10 cellular contexts compared by ENCODE assay signal in genomic region chr11:35066783-35067476, GRCh38.
DNase-seq lines count a peak whose midpoint lies in the region; ATAC-seq, FAIRE-seq and TF ChIP-seq lines count a peak whose summit lies in the region.
"Had no signal": no experiment of that assay in that cellular context is flagged by ENCODE, and none has a peak within 500 bp of the region (broad histone marks: within the 10 kb centered on the region; RNA-seq: fewer than 3 reads in every experiment).

No MANE protein-coding gene starts in this region.

- no peaks in the 10 kb centered on the region for H4K20me1 ChIP-seq in GM12878 (ENCODE audit: control insufficient read depth, insufficient read depth)

- intact Hi-C loops in GM12878 (cut with micrococcal nuclease; ENCODE audit: unreplicated experiment): no loop called here

- RAD21 ChIA-PET in GM12878 (lab: Charles Lee; ENCODE audit: unreplicated experiment): interaction anchor here (0.6 to 2.0 kb wide), 13 partner anchors 8 to 239 kb away, joined by 3 to 6 read pairs (median 4); no protein-coding TSS in a partner anchor

- no peak for TF ChIP-seq POLR2A in GM12878 (IDR thresholded peaks at IDR 0.05; ENCODE audit: low read depth, low read length)
- no peak for TF ChIP-seq POLR2A in tibial nerve (IDR thresholded peaks at IDR 0.05)

- H3K4me1 Mint-ChIP-seq in endothelial cell (ENCODE audit: unreplicated experiment): no peaks in the 10 kb centered on the region

- H3K27ac ChIP-seq in HL-60 (replicated peaks): 0 out of 2 replicates have a peak overlapping the region, but pooled peaks have one; percentile 16
- H3K27ac ChIP-seq in GM12878 (ENCODE audit: control insufficient read depth, insufficient read depth): no peak overlapping the region
- H3K27ac ChIP-seq in tibial nerve: no peak overlapping the region

- no peak overlapping the region for H3K4me3 ChIP-seq in HL-60 (replicated peaks; ENCODE audit: insufficient read depth, low read length)
- no peak overlapping the region for H3K4me3 ChIP-seq in GM12878
- no peak overlapping the region for H3K4me3 ChIP-seq in tibial nerve

- no peaks in the 10 kb centered on the region for H3K9me3 Mint-ChIP-seq in endothelial cell (ENCODE audit: unreplicated experiment)

- SMC1A ChIA-PET in GM12878 (lab: Charles Lee; ENCODE audit: uncharacterized antibody, unreplicated experiment): interaction anchor here (0.9 to 6.7 kb wide), 10 partner anchors 8 to 171 kb away, joined by 3 to 38 read pairs (median 5); no protein-coding TSS in a partner anchor

- H2AFZ ChIP-seq in GM12878 (ENCODE audit: control insufficient read depth, low read depth, low read length): no peak overlapping the region

- no peaks in the 10 kb centered on the region for H3K79me2 ChIP-seq in GM12878 (ENCODE audit: control insufficient read depth, insufficient read depth, low read length)

- H3K36me3 ChIP-seq in GM12878 (ENCODE audit: control insufficient read depth in 2 of 2, insufficient read depth in 2 of 2, low read length in 1 of 2) (no peaks in the 10 kb centered on the region), tibial nerve (no peaks in the 10 kb centered on the region)

- in situ Hi-C loops in GM12878 (cut with MboI): no loop called here

- H3K4me3 Mint-ChIP-seq in endothelial cell (ENCODE audit: unreplicated experiment): no peak overlapping the region

- H3K9ac ChIP-seq in GM12878 (ENCODE audit: control insufficient read depth, insufficient read depth, low read length): no peak overlapping the region

- ATAC-seq in GM21528 (IDR thresholded peaks at IDR 0.05; ENCODE audit: low FRiP score, unreplicated experiment) (peak; percentile 63), GM12878 (peak; percentile 92)

- H3K27ac Mint-ChIP-seq in endothelial cell (ENCODE audit: unreplicated experiment): no peak overlapping the region

- H3K4me1 ChIP-seq in GM12878 (ENCODE audit: control insufficient read depth, insufficient read depth, low read length): peaks cover 14% of the 10 kb centered on the region
- H3K4me1 ChIP-seq in tibial nerve: peaks cover 0 to 17% (median 0%) of the 10 kb centered on the region in 4 donors

- no TSS peak for BruUV-seq in GM12878 (replicated peaks; lab: Mats Ljungman, UMichigan)

- TF ChIP-seq CTCF in HL-60 (IDR thresholded peaks at IDR 0.05; ENCODE audit: insufficient read depth, low read length) (no peak), GM12878 (IDR thresholded peaks at IDR 0.05 in 2 of 3, conservative IDR thresholded peaks at IDR 0.05 in 1 of 3; ENCODE audit: control insufficient read depth in 2 of 3, extremely low read depth in 1 of 3, insufficient read depth in 1 of 3, low read depth in 3 of 3, low read length in 3 of 3) (no peak), tibial nerve (IDR thresholded peaks at IDR 0.05) (no peak), endothelial cell (IDR thresholded peaks at IDR 0.05; ENCODE audit: unreplicated experiment) (no peak)

- peak; percentile 80 for FAIRE-seq in GM18507 (lab: Jason Lieb, UNC)
- FAIRE-seq in GM12878 (lab: Jason Lieb, UNC): no peak
- FAIRE-seq: astrocyte had no signal

- TF ChIP-seq EP300 in GM12878 (IDR thresholded peaks at IDR 0.05; ENCODE audit: borderline replicate concordance in 1 of 2, control insufficient read depth in 1 of 2, low read depth in 2 of 2, low read length in 2 of 2) (peak; percentile 74 to 76), tibial nerve (IDR thresholded peaks at IDR 0.05) (no peak)

- H3K36me3 Mint-ChIP-seq in endothelial cell (ENCODE audit: low read depth, unreplicated experiment): peaks cover 3% of the 10 kb centered on the region

- DNase-seq in GM18507 (ENCODE audit: extremely low spot score, insufficient read length, low read depth) (no peak), HL-60 (ENCODE audit: low read depth in 1 of 2, low spot score in 1 of 2) (peak in 1 of 2 experiments; percentile 42), GM12878 (ENCODE audit: low read depth, low spot score) (no peak), SKM-1 (lab: John Stamatoyannopoulos, UW; ENCODE audit: unreplicated experiment) (no peak), SHP77 (lab: John Stamatoyannopoulos, UW) (no peak), tibial nerve (ENCODE audit: low spot score in 2 of 2) (no peak), endothelial cell (ENCODE audit: low spot score) (no peak)
- DNase-seq: stimulated activated CD4-positive, alpha-beta T cell treated with anti-CD3 and anti-CD28 coated beads, Interleukin-2, amount 100 ng/mL, for 48 hours had no signal

- H3K27me3 Mint-ChIP-seq in endothelial cell (ENCODE audit: unreplicated experiment): peaks cover 1% of the 10 kb centered on the region

- CTCF ChIA-PET in GM12878 (lab: Yijun Ruan, JAX): interaction anchor here (0.5 to 1.2 kb wide), 3 partner anchors 18 to 1154 kb away, joined by 3 to 5 read pairs (median 3); no protein-coding TSS in a partner anchor

- peak overlapping the region; percentile 60 for H3K4me2 ChIP-seq in GM12878 (ENCODE audit: control insufficient read depth, insufficient read depth)

- POLR2A ChIA-PET in GM12878 (lab: Charles Lee): interaction anchor here (1.0 to 1.3 kb wide), 2 partner anchors 15 to 26 kb away, joined by 3 to 4 read pairs; no protein-coding TSS in a partner anchor

- no peak for TF ChIP-seq RAD21 in GM12878 (IDR thresholded peaks at IDR 0.05; ENCODE audit: insufficient read depth, low read depth, low read length)

- H3K9me3 ChIP-seq in GM12878 (replicated peaks; ENCODE audit: control insufficient read depth, insufficient read depth, low read length) (peaks cover 15% of the 10 kb centered on the region; the same call in 2 of the 3 replicates), tibial nerve (peaks cover 0 to 13% (median 0%) of the 10 kb centered on the region in 4 donors)

- no peaks in the 10 kb centered on the region for H3K27me3 ChIP-seq in HL-60 (ENCODE audit: insufficient read depth, poor library complexity, severe bottlenecking)
- no peaks in the 10 kb centered on the region for H3K27me3 ChIP-seq in GM12878 (replicated peaks in 1 of 2; ENCODE audit: control insufficient read depth in 2 of 2, insufficient read depth in 2 of 2, low read length in 1 of 2)
- H3K27me3 ChIP-seq in tibial nerve: no peaks in the 10 kb centered on the region

- 43% methylated on average over 4 of the region's 4 CpGs for WGBS in GM12878 (ENCODE audit: insufficient coverage, insufficient replicate concordance, low lambda C conversion rate, missing lambda C conversion rate)
- 88 to 91% methylated on average over 4 of the region's 4 CpGs for WGBS in tibial nerve, 2 donors

TF ChIP-seq in GM12878, 131 proteins besides CTCF, POLR2A, EP300 and RAD21 (continues in another document):
- TF ChIP-seq BMI1 (IDR thresholded peaks at IDR 0.05; ENCODE audit: borderline replicate concordance): peak; percentile 73; the same call in 1 of the 2 replicates
- no peak for TF ChIP-seq ASH2L (IDR thresholded peaks at IDR 0.05; ENCODE audit: borderline replicate concordance, low read depth)
- TF ChIP-seq ELK1 (IDR thresholded peaks at IDR 0.05; ENCODE audit: low read depth, low read length): no peak
- no peak for TF ChIP-seq EZH2 (IDR thresholded peaks at IDR 0.05; ENCODE audit: borderline replicate concordance, control insufficient read depth, low read depth, low read length)
- TF ChIP-seq TBL1XR1 (IDR thresholded peaks at IDR 0.05; ENCODE audit: low read depth, low read length): peak; percentile 65; the same call in 1 of the 2 replicates
- TF ChIP-seq HDAC2 (IDR thresholded peaks at IDR 0.05): no peak
- TF ChIP-seq BACH1 (IDR thresholded peaks at IDR 0.05; ENCODE audit: borderline replicate concordance): peak; percentile 79; the same call in 1 of the 2 replicates
- TF ChIP-seq KAT2A (conservative IDR thresholded peaks at IDR 0.05; ENCODE audit: control insufficient read depth, low read depth, low read length): no peak
- no peak for TF ChIP-seq SMAD5 (IDR thresholded peaks at IDR 0.05; ENCODE audit: low read depth)
- TF ChIP-seq E4F1 (IDR thresholded peaks at IDR 0.05; ENCODE audit: borderline replicate concordance, partially characterized antibody): no peak
- no peak for TF ChIP-seq SUZ12 (IDR thresholded peaks at IDR 0.05; ENCODE audit: unreplicated experiment)
- no peak for TF ChIP-seq STAT3 (IDR thresholded peaks at IDR 0.05; ENCODE audit: low read depth, low read length)
- no peak for TF ChIP-seq NRF1 (conservative IDR thresholded peaks at IDR 0.05; ENCODE audit: low read depth, low read length)
